Comparison of ENCODE assay signal across 20 cellular contexts in genomic region chr2:151927501-151928221, GRCh38.
DNase-seq lines count a peak whose midpoint lies in the region; ATAC-seq, FAIRE-seq and TF ChIP-seq lines count a peak whose summit lies in the region.
"Had no signal": no experiment of that assay in that cellular context is flagged by ENCODE, and none has a peak within 500 bp of the region (broad histone marks: within the 10 kb centered on the region; RNA-seq: fewer than 3 reads in every experiment).

No MANE protein-coding gene starts in this region.

- ATAC-seq in HepG2 (peak; percentile 67), right lobe of liver (no peak)
- ATAC-seq: activated naive CD4-positive, alpha-beta T cell treated with anti-CD3 and anti-CD28 coated beads, Interleukin-2, amount 50 U/mL, for 72 hours; Panc1; pancreas had no signal

- H3K4me1 ChIP-seq in HepG2 (ENCODE audit: insufficient read depth, low read length) (peaks cover 22% of the 10 kb centered on the region), right lobe of liver (no peaks in the 10 kb centered on the region)
- H3K4me1 ChIP-seq: pancreas had no signal

- no peak overlapping the region for H3K4me3 ChIP-seq in HepG2 (replicated peaks in 1 of 3; ENCODE audit: insufficient read depth in 1 of 3, low read depth in 2 of 3, low read length in 3 of 3)
- H3K4me3 ChIP-seq in right lobe of liver = no peak overlapping the region
- H3K4me3 ChIP-seq in MG63 = no peak overlapping the region
- H3K4me3 ChIP-seq: pancreas had no signal

- TF ChIP-seq EP300 in HepG2 (IDR thresholded peaks at IDR 0.05; ENCODE audit: low read depth in 2 of 2, low read length in 2 of 2) (no peak), HepG2 (CRISPR knock-in tag; IDR thresholded peaks at IDR 0.05; ENCODE audit: borderline replicate concordance) (no peak)

- in situ Hi-C loops in HepG2 (cut with HindIII; ENCODE audit: extremely low pct_ligation_motif_present, low pct_unique_long_range_greater_than_20kb) = no loop called here

- no peak overlapping the region for H3K4me2 ChIP-seq in HepG2 (ENCODE audit: low read depth, low read length)

- H3K27ac ChIP-seq in HepG2 (ENCODE audit: extremely low read length, insufficient read depth, low read length) = no peak overlapping the region
- H3K27ac ChIP-seq in right lobe of liver = no peak overlapping the region
- H3K27ac ChIP-seq: HL-60, pancreas had no signal

- no peaks in the 10 kb centered on the region for H3K36me3 ChIP-seq in HepG2 (replicated peaks in 1 of 2; ENCODE audit: control insufficient read depth in 1 of 2, insufficient read depth in 2 of 2, low read length in 2 of 2)
- H3K36me3 ChIP-seq in right lobe of liver = no peaks in the 10 kb centered on the region
- no peaks in the 10 kb centered on the region for H3K36me3 ChIP-seq in MG63
- H3K36me3 ChIP-seq: pancreas had no signal

- peak overlapping the region; percentile 13 for H3K27ac Mint-ChIP-seq in dendritic cell treated with granulocyte-macrophage colony-stimulating factor and Interleukin-4, amounts not matched to agents 40 ng/mL and 50 ng/mL, for 4 days
- peak overlapping the region; percentile 55 for H3K27ac Mint-ChIP-seq in nephron progenitor cell
- H3K27ac Mint-ChIP-seq: activated naive CD4-positive, alpha-beta T cell treated with anti-CD3 and anti-CD28 coated beads, Interleukin-2, amount 50 U/mL, for 72 hours; activated T-cell treated with anti-CD3 and anti-CD28 coated beads, Interleukin-2, amount 50 U/mL, for 24 hours; brain; CD8-positive, alpha-beta memory T cell had no signal

- intact Hi-C loops in HepG2 (cut with micrococcal nuclease; ENCODE audit: unreplicated experiment) (no loop called here), right lobe of liver (cut with DNase I) (no loop called here)
- intact Hi-C loops in dendritic cell treated with granulocyte-macrophage colony-stimulating factor and Interleukin-4, amounts not matched to agents 40 ng/mL and 50 ng/mL, for 4 days (cut with micrococcal nuclease) = no loop called here

- peaks cover 33% of the 10 kb centered on the region for H3K4me1 Mint-ChIP-seq in dendritic cell treated with granulocyte-macrophage colony-stimulating factor and Interleukin-4, amounts not matched to agents 40 ng/mL and 50 ng/mL, for 4 days (ENCODE audit: low read depth)
- no peaks in the 10 kb centered on the region for H3K4me1 Mint-ChIP-seq in nephron progenitor cell
- H3K4me1 Mint-ChIP-seq: CD8-positive, alpha-beta memory T cell had no signal

- FAIRE-seq in HepG2 (lab: Jason Lieb, UNC) = no peak
- FAIRE-seq: pancreas, TTC549 had no signal

- no peaks in the 10 kb centered on the region for H3K9me3 Mint-ChIP-seq in dendritic cell treated with granulocyte-macrophage colony-stimulating factor and Interleukin-4, amounts not matched to agents 40 ng/mL and 50 ng/mL, for 4 days
- no peaks in the 10 kb centered on the region for H3K9me3 Mint-ChIP-seq in nephron progenitor cell
- H3K9me3 Mint-ChIP-seq: activated naive CD4-positive, alpha-beta T cell treated with anti-CD3 and anti-CD28 coated beads, Interleukin-2, amount 50 U/mL, for 72 hours; activated T-cell treated with anti-CD3 and anti-CD28 coated beads, Interleukin-2, amount 50 U/mL, for 24 hours; CD8-positive, alpha-beta memory T cell had no signal

- no peak for TF ChIP-seq RAD21 in HepG2 (CRISPR knock-in tag; IDR thresholded peaks at IDR 0.05)

- H4K20me1 ChIP-seq in HepG2 (ENCODE audit: insufficient read depth, low read length) = no peaks in the 10 kb centered on the region

- TF ChIP-seq CTCF in HepG2 (CRISPR knock-in tag; IDR thresholded peaks at IDR 0.05) (no peak), right lobe of liver (IDR thresholded peaks at IDR 0.05) (no peak), nephron progenitor cell (IDR thresholded peaks at IDR 0.05) (no peak)

- TF ChIP-seq POLR2A in HepG2 (IDR thresholded peaks at IDR 0.05; ENCODE audit: insufficient read depth in 1 of 2, low read depth in 2 of 2, low read length in 2 of 2) (no peak), right lobe of liver (IDR thresholded peaks at IDR 0.05) (no peak)

- no peaks in the 10 kb centered on the region for H3K27me3 Mint-ChIP-seq in dendritic cell treated with granulocyte-macrophage colony-stimulating factor and Interleukin-4, amounts not matched to agents 40 ng/mL and 50 ng/mL, for 4 days
- peaks cover 4% of the 10 kb centered on the region for H3K27me3 Mint-ChIP-seq in nephron progenitor cell (ENCODE audit: low read depth, poor library complexity)
- H3K27me3 Mint-ChIP-seq: brain had no signal

- H3K79me2 ChIP-seq in HepG2 (ENCODE audit: insufficient read depth, low read length) = no peaks in the 10 kb centered on the region

- POLR2A ChIA-PET in HepG2 (lab: Yijun Ruan, JAX) = interaction anchor here (1.7 kb wide), 1 partner anchor 100 kb away, joined by 6 read pairs; the partner anchor contains the start of gene ARL5A

- BruUV-seq in HepG2 (replicated peaks; lab: Mats Ljungman, UMichigan) = no TSS peak

- no peaks in the 10 kb centered on the region for H3K27me3 ChIP-seq in HepG2 (ENCODE audit: control insufficient read depth in 1 of 2, insufficient read depth in 2 of 2, low read length in 2 of 2)
- H3K27me3 ChIP-seq in right lobe of liver = no peaks in the 10 kb centered on the region
- H3K27me3 ChIP-seq in MG63 = peaks cover 2% of the 10 kb centered on the region; the same call in 1 of the 2 replicates
- H3K27me3 ChIP-seq: pancreas had no signal

- H3K9me3 ChIP-seq in HepG2 (ENCODE audit: low read length) = no peaks in the 10 kb centered on the region
- H3K9me3 ChIP-seq in right lobe of liver = no peaks in the 10 kb centered on the region
- no peaks in the 10 kb centered on the region for H3K9me3 ChIP-seq in MG63
- H3K9me3 ChIP-seq: pancreas had no signal

- CTCF ChIA-PET in HepG2 (lab: Yijun Ruan, JAX; ENCODE audit: low intra/inter-chr PET ratio, low total read pairs) = no interaction called here

- no peaks in the 10 kb centered on the region for H3K36me3 Mint-ChIP-seq in dendritic cell treated with granulocyte-macrophage colony-stimulating factor and Interleukin-4, amounts not matched to agents 40 ng/mL and 50 ng/mL, for 4 days (ENCODE audit: low read depth)
- no peaks in the 10 kb centered on the region for H3K36me3 Mint-ChIP-seq in nephron progenitor cell (ENCODE audit: low read depth)
- H3K36me3 Mint-ChIP-seq: activated naive CD4-positive, alpha-beta T cell treated with anti-CD3 and anti-CD28 coated beads, Interleukin-2, amount 50 U/mL, for 72 hours; CD8-positive, alpha-beta memory T cell had no signal

- H2AFZ ChIP-seq in HepG2 (ENCODE audit: low read length) = no peak overlapping the region

- no peak for DNase-seq in HepG2 (ENCODE audit: low spot score)
- no peak for DNase-seq in right lobe of liver
- DNase-seq in nephron progenitor cell = no peak
- DNase-seq in stimulated activated CD4-positive, alpha-beta T cell treated with anti-CD3 and anti-CD28 coated beads, Interleukin-2, amount 100 ng/mL, for 24 hours = no peak
- no peak for DNase-seq in MG63
- no peak for DNase-seq in NCI-H82 (lab: John Stamatoyannopoulos, UW)
- no peak for DNase-seq in activated CD4-positive, alpha-beta T cell treated with anti-CD3 and anti-CD28 coated beads for 1 hour
- DNase-seq: activated T-cell treated with anti-CD3 and anti-CD28 coated beads, Interleukin-2, amount 50 U/mL, for 24 hours; CD8-positive, alpha-beta memory T cell; left cardiac atrium; NCI-H1417; NCI-H526; pancreas; stimulated activated naive CD4-positive, alpha-beta T cell had no signal

- no peak overlapping the region for H3K4me3 Mint-ChIP-seq in dendritic cell treated with granulocyte-macrophage colony-stimulating factor and Interleukin-4, amounts not matched to agents 40 ng/mL and 50 ng/mL, for 4 days
- no peak overlapping the region for H3K4me3 Mint-ChIP-seq in nephron progenitor cell
- H3K4me3 Mint-ChIP-seq: activated T-cell treated with anti-CD3 and anti-CD28 coated beads, Interleukin-2, amount 50 U/mL, for 24 hours; brain; CD8-positive, alpha-beta memory T cell had no signal

- WGBS in HepG2 (ENCODE audit: low lambda C conversion rate) = 90% methylated on average over 7 of the region's 7 CpGs
- WGBS in right lobe of liver (ENCODE audit: insufficient coverage, low coverage, low lambda C conversion rate, missing lambda C conversion rate) = 76% methylated on average over 7 of the region's 7 CpGs

- no peak overlapping the region for H3K9ac ChIP-seq in HepG2 (ENCODE audit: insufficient read depth, low read depth, low read length)

TF ChIP-seq in HepG2, 621 proteins besides CTCF, POLR2A, EP300 and RAD21 (continues in another document):
- TF ChIP-seq, protein P1, sequence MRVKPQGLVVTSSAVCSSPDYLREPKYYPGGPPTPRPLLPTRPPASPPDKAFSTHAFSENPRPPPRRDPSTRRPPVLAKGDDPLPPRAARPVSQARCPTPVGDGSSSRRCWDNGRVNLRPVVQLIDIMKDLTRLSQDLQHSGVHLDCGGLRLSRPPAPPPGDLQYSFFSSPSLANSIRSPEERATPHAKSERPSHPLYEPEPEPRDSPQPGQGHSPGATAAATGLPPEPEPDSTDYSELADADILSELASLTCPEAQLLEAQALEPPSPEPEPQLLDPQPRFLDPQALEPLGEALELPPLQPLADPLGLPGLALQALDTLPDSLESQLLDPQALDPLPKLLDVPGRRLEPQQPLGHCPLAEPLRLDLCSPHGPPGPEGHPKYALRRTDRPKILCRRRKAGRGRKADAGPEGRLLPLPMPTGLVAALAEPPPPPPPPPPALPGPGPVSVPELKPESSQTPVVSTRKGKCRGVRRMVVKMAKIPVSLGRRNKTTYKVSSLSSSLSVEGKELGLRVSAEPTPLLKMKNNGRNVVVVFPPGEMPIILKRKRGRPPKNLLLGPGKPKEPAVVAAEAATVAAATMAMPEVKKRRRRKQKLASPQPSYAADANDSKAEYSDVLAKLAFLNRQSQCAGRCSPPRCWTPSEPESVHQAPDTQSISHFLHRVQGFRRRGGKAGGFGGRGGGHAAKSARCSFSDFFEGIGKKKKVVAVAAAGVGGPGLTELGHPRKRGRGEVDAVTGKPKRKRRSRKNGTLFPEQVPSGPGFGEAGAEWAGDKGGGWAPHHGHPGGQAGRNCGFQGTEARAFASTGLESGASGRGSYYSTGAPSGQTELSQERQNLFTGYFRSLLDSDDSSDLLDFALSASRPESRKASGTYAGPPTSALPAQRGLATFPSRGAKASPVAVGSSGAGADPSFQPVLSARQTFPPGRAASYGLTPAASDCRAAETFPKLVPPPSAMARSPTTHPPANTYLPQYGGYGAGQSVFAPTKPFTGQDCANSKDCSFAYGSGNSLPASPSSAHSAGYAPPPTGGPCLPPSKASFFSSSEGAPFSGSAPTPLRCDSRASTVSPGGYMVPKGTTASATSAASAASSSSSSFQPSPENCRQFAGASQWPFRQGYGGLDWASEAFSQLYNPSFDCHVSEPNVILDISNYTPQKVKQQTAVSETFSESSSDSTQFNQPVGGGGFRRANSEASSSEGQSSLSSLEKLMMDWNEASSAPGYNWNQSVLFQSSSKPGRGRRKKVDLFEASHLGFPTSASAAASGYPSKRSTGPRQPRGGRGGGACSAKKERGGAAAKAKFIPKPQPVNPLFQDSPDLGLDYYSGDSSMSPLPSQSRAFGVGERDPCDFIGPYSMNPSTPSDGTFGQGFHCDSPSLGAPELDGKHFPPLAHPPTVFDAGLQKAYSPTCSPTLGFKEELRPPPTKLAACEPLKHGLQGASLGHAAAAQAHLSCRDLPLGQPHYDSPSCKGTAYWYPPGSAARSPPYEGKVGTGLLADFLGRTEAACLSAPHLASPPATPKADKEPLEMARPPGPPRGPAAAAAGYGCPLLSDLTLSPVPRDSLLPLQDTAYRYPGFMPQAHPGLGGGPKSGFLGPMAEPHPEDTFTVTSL (CRISPR knock-in tag; IDR thresholded peaks at IDR 0.05; ENCODE audit: borderline replicate concordance) = no peak
- no peak for TF ChIP-seq RELA (CRISPR knock-in tag; IDR thresholded peaks at IDR 0.05)
